In the genomic region with DNA sequence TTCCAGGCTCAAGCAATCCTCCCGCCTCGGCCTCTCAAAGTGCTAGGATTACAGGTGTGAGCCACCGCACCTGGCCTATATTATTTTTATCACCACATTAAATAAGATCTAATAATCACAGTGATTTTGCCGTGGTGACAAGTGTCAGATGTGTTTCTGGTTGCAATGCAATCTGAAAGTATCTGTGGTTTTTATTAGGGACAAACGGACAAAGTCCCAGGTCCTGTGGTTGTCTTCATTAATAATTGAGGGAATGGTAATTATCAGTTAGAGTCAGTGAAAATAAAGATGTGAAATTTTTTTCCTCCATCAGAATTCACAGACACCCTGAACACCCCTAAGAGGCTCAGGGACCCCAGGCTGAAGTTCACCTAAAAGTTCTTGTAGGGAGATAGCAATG, we compare ENCODE assay signal across 17 cellular contexts. TPM values are rescaled to one million over a fixed set of nuclear protein-coding genes. Genes with fewer than 3 reads are reported as not detected.
DNase-seq lines count a peak whose midpoint lies in the region; FAIRE-seq and TF ChIP-seq lines count a peak whose summit lies in the region.
"Had no signal": no experiment of that assay in that cellular context is flagged by ENCODE, and none has a peak within 500 bp of the region (broad histone marks: within the 10 kb centered on the region; RNA-seq: fewer than 3 reads in every experiment).

No MANE protein-coding gene starts in this region.

- H3K4me3 ChIP-seq in Peyer's patch, result no peak overlapping the region
- H3K4me3 ChIP-seq in small intestine (ENCODE audit: low read depth in 1 of 2, low read length in 2 of 2), result no peak overlapping the region
- H3K4me3 ChIP-seq in prostate gland, result no peak overlapping the region

- no peak overlapping the region for H3K27ac Mint-ChIP-seq in activated T-cell treated with anti-CD3 and anti-CD28 coated beads, Interleukin-2, amount 50 U/mL, for 24 hours
- H3K27ac Mint-ChIP-seq in chondrocyte (ENCODE audit: unreplicated experiment), result no peak overlapping the region

- H3K4me1 Mint-ChIP-seq in activated T-cell treated with anti-CD3 and anti-CD28 coated beads, Interleukin-2, amount 50 U/mL, for 24 hours (ENCODE audit: low read depth), result peaks cover 28% of the 10 kb centered on the region
- peaks cover 22% of the 10 kb centered on the region for H3K4me1 Mint-ChIP-seq in chondrocyte (ENCODE audit: low read depth)

- DNase-seq in activated T-cell treated with anti-CD3 and anti-CD28 coated beads, Interleukin-2, amount 50 U/mL, for 24 hours, result no peak
- DNase-seq in activated T-cell treated with anti-CD3 and anti-CD28 coated beads, Interleukin-2, amount 50 U/mL, for 1 hour, result no peak
- no peak for DNase-seq in Peyer's patch
- no peak for DNase-seq in chondrocyte (ENCODE audit: low spot score)
- peak; percentile 89 for DNase-seq in small intestine
- no peak for DNase-seq in NCI-H2171 (lab: John Stamatoyannopoulos, UW)
- no peak for DNase-seq in prostate gland (ENCODE audit: low spot score)
- no peak for DNase-seq in substantia nigra (lab: John Stamatoyannopoulos, UW)
- DNase-seq: COR-L47; GM23248; NCI-H1105 treated with DMSO at 0.1 percent for 48 hours; NCI-H774; stimulated activated naive CD8-positive, alpha-beta T cell treated with anti-CD3 and anti-CD28 coated beads, Interleukin-15, amount 100 ng/mL, for 72 hours; uterus had no signal

- peak overlapping the region; percentile 87 for H3K4me3 Mint-ChIP-seq in activated T-cell treated with anti-CD3 and anti-CD28 coated beads, Interleukin-2, amount 50 U/mL, for 24 hours
- peak overlapping the region; percentile 33 for H3K4me3 Mint-ChIP-seq in chondrocyte (ENCODE audit: unreplicated experiment)

- TF ChIP-seq POLR2A in Peyer's patch (IDR thresholded peaks at IDR 0.05) (no peak), prostate gland (IDR thresholded peaks at IDR 0.05) (no peak)

- intact Hi-C loops in prostate gland (cut with DNase I), result no loop called here

- no peak for FAIRE-seq in small intestine (lab: Jason Lieb, UNC)
- FAIRE-seq: colon, frontal cortex had no signal

- no peaks in the 10 kb centered on the region for H3K9me3 ChIP-seq in Peyer's patch
- H3K9me3 ChIP-seq in small intestine (ENCODE audit: control insufficient read depth, low read depth), result no peaks in the 10 kb centered on the region
- H3K9me3 ChIP-seq in prostate gland, result no peaks in the 10 kb centered on the region
- H3K9me3 ChIP-seq: ascending aorta, uterus had no signal

- H3K36me3 Mint-ChIP-seq in activated T-cell treated with anti-CD3 and anti-CD28 coated beads, Interleukin-2, amount 50 U/mL, for 24 hours (ENCODE audit: low read depth), result peaks cover 23% of the 10 kb centered on the region
- no peaks in the 10 kb centered on the region for H3K36me3 Mint-ChIP-seq in chondrocyte (ENCODE audit: low read depth)

- H3K27me3 ChIP-seq in Peyer's patch (no peaks in the 10 kb centered on the region), small intestine (ENCODE audit: control insufficient read depth in 2 of 2, insufficient read depth in 2 of 2, low read length in 2 of 2) (no peaks in the 10 kb centered on the region), prostate gland (replicated peaks; ENCODE audit: insufficient read depth) (no peaks in the 10 kb centered on the region)
- H3K27me3 ChIP-seq: ascending aorta, uterus had no signal

- peaks cover 0 to 39% (median 5%) of the 10 kb centered on the region in 4 donors for H3K4me1 ChIP-seq in Peyer's patch
- H3K4me1 ChIP-seq in small intestine (ENCODE audit: control insufficient read depth in 2 of 2, insufficient read depth in 1 of 2, low read depth in 1 of 2, low read length in 1 of 2), result peaks cover 0 to 6% of the 10 kb centered on the region in 2 donors
- peaks cover 2% of the 10 kb centered on the region for H3K4me1 ChIP-seq in prostate gland (replicated peaks)
- H3K4me1 ChIP-seq: uterus had no signal

- TF ChIP-seq CTCF in Peyer's patch (IDR thresholded peaks at IDR 0.05), result no peak
- TF ChIP-seq CTCF in chondrocyte (IDR thresholded peaks at IDR 0.05), result no peak
- no peak for TF ChIP-seq CTCF in prostate gland (IDR thresholded peaks at IDR 0.05)

- WGBS in small intestine, 3 donors, result 18 to 57% (median 42%) methylated on average over 5 of the region's 5 CpGs
- 90% methylated on average over 5 of the region's 5 CpGs for WGBS in prostate gland

- no peaks in the 10 kb centered on the region for H3K27me3 Mint-ChIP-seq in activated T-cell treated with anti-CD3 and anti-CD28 coated beads, Interleukin-2, amount 50 U/mL, for 24 hours
- no peaks in the 10 kb centered on the region for H3K27me3 Mint-ChIP-seq in chondrocyte (ENCODE audit: low read depth)
- H3K27me3 Mint-ChIP-seq: stimulated activated naive CD8-positive, alpha-beta T cell treated with anti-CD3 and anti-CD28 coated beads, Interleukin-15, amount 100 ng/mL, for 72 hours had no signal

- H3K27ac ChIP-seq in Peyer's patch, result peak overlapping the region in 3 of 4 donors; percentile 92 to 98 (median 96)
- H3K27ac ChIP-seq in small intestine (ENCODE audit: low read depth in 1 of 2, low read length in 1 of 2), result peak overlapping the region; percentile 52 to 84
- no peak overlapping the region for H3K27ac ChIP-seq in prostate gland
- no peak overlapping the region for H3K27ac ChIP-seq in substantia nigra (ENCODE audit: low read depth, low read length, poor library complexity, severe bottlenecking)

- H3K36me3 ChIP-seq in Peyer's patch (peaks cover 0 to 3% (median 0%) of the 10 kb centered on the region in 3 donors), small intestine (ENCODE audit: control insufficient read depth in 2 of 2, insufficient read depth in 2 of 2, low read length in 2 of 2) (peaks cover 0 to 4% of the 10 kb centered on the region in 2 donors), prostate gland (no peaks in the 10 kb centered on the region)
- H3K36me3 ChIP-seq: uterus had no signal

- no peaks in the 10 kb centered on the region for H3K9me3 Mint-ChIP-seq in activated T-cell treated with anti-CD3 and anti-CD28 coated beads, Interleukin-2, amount 50 U/mL, for 24 hours
- no peaks in the 10 kb centered on the region for H3K9me3 Mint-ChIP-seq in chondrocyte (ENCODE audit: low read depth)
- H3K9me3 Mint-ChIP-seq: stimulated activated naive CD8-positive, alpha-beta T cell treated with anti-CD3 and anti-CD28 coated beads, Interleukin-15, amount 100 ng/mL, for 72 hours had no signal

RNA-seq across cellular contexts. Expression of a gene that starts 1.3 kb away (rescaled TPM):
- 10 to 100 TPM; 14.0 to 45.8 (median 28.8) TPM for total RNA-seq in Peyer's patch
- total RNA-seq in chondrocyte, result 6.8 to 13.2 TPM (median 12.3 TPM) in 3 replicates
- 10 to 100 TPM; 14.3 to 38.0 (median 23.2) TPM for polyA plus RNA-seq in small intestine
- 1 to 10 TPM; 8.3 to 9.1 TPM for total RNA-seq in prostate gland

RNA-seq across cellular contexts. Expression of a gene that starts 34.7 kb away (rescaled TPM):
- 100 to 1,000 TPM in 3 of 4 donors, 10 to 100 TPM in 1; 22.3 to 150 (median 108) TPM for total RNA-seq in Peyer's patch
- total RNA-seq in chondrocyte, result 91.8 to 93.2 TPM (median 93.0 TPM) in 3 replicates
- polyA plus RNA-seq in small intestine, result 100 to 1,000 TPM in 2 of 3 donors, 10 to 100 TPM in 1; 77.3 to 190 (median 173) TPM
- total RNA-seq in prostate gland, result 10 to 100 TPM; 61.3 to 76.5 TPM

RNA-seq across cellular contexts. Expression of a gene that starts 41.2 kb away (rescaled TPM):
- total RNA-seq in Peyer's patch (10 to 100 TPM; 12.8 to 14.9 (median 14.0) TPM), chondrocyte (11.1 to 12.3 TPM (median 11.4 TPM) in 3 replicates), prostate gland (10 to 100 TPM; 20.7 to 30.4 TPM)
- polyA plus RNA-seq in small intestine, result 1 to 10 TPM; 3.0 to 6.0 (median 3.4) TPM

Comparison
In these comparisons a context has a peak if more than half of its experiments do, and no peak if none do; other contexts are left out.
1. H3K27ac ChIP-seq: peak in Peyer's patch (3 of 4) and small intestine (2 of 2); none in prostate gland (0 of 2) and substantia nigra (single experiment).